17 cellular contexts compared by ENCODE assay signal in the genomic region with DNA sequence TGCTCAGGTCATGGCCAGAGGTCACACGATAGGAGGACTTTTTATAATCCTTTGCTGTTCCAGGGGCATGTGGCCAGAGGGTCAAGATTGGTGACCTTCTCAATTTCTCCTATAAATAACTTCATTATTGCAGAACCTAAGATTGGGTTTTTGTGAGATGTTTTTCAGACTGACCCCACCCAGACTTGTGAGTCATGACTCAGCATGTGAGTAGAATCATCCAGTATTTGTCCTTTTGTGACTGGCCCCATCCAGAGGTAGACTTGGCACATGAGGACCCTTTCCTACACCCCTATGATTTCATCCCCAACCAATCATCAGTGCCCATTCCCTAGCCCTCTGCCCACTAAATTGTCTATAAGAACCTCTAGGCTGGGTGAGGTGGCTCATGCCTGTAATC.
DNase-seq lines count a peak whose midpoint lies in the region; ATAC-seq, FAIRE-seq and TF ChIP-seq lines count a peak whose summit lies in the region.
"Had no signal": no experiment of that assay in that cellular context is flagged by ENCODE, and none has a peak within 500 bp of the region (broad histone marks: within the 10 kb centered on the region; RNA-seq: fewer than 3 reads in every experiment).

No MANE protein-coding gene starts in this region.

- H3K79me2 ChIP-seq in GM23248 (ENCODE audit: insufficient read depth) (no peaks in the 10 kb centered on the region), K562 (ENCODE audit: control insufficient read depth, insufficient read depth, low read length) (no peaks in the 10 kb centered on the region)

- no peak overlapping the region for H2AFZ ChIP-seq in GM23248
- no peak overlapping the region for H2AFZ ChIP-seq in K562 (ENCODE audit: low read depth, low read length)

- intact Hi-C loops in K562 (cut with micrococcal nuclease), result no loop called here
- intact Hi-C loops in MCF 10A (cut with micrococcal nuclease), result no loop called here

- H3K4me1 ChIP-seq in A549 (peaks cover 14% of the 10 kb centered on the region), GM23248 (ENCODE audit: insufficient read depth) (no peaks in the 10 kb centered on the region), K562 (replicated peaks in 1 of 2; ENCODE audit: control insufficient read depth in 2 of 2, insufficient read depth in 2 of 2, low read length in 2 of 2) (peaks cover 0 to 9% of the 10 kb centered on the region in 2 experiments; a peak in 3 of 5 replicates)

- 75% methylated on average over 1 of the region's 1 CpG for WGBS in A549 (ENCODE audit: missing lambda C conversion rate)
- WGBS in GM23248 (ENCODE audit: low coverage in 1 of 2, low lambda C conversion rate in 2 of 2, missing lambda C conversion rate in 2 of 2), 2 experiments, result 5 to 7% methylated on average over 1 of the region's 1 CpG
- WGBS in K562 (ENCODE audit: insufficient coverage, low coverage, missing lambda C conversion rate), result 9% methylated on average over 1 of the region's 1 CpG

- in situ Hi-C loops in GM23248 (cut with MboI), result no loop called here
- in situ Hi-C loops in K562 (cut with MboI), result loop anchor here (5.0 kb wide), 1 partner anchor 194 kb away; no protein-coding TSS in a partner anchor

- TF ChIP-seq POLR2A in A549 (IDR thresholded peaks at IDR 0.05; ENCODE audit: low read length) (no peak), K562 (conservative IDR thresholded peaks at IDR 0.05) (no peak)

- no peak for FAIRE-seq in A549 (lab: Jason Lieb, UNC)
- FAIRE-seq in K562 (lab: Jason Lieb, UNC), result peak; percentile 51
- FAIRE-seq: HTR-8/SVneo had no signal

- peaks cover 30% of the 10 kb centered on the region for H3K27me3 Mint-ChIP-seq in MCF 10A (ENCODE audit: insufficient read depth, unreplicated experiment)

- no peaks in the 10 kb centered on the region for H3K9me2 ChIP-seq in GM23248 (ENCODE audit: insufficient read depth)

- H3K4me1 Mint-ChIP-seq in MCF 10A (ENCODE audit: insufficient read depth, unreplicated experiment), result no peaks in the 10 kb centered on the region

- POLR2A ChIA-PET in A549 (lab: Yijun Ruan, JAX), result no interaction called here
- POLR2A ChIA-PET in K562 (lab: Yijun Ruan, JAX), result no interaction called here
- POLR2A ChIA-PET in MCF 10A (lab: Yijun Ruan, JAX), result no interaction called here

- TF ChIP-seq CTCF in A549 (IDR thresholded peaks at IDR 0.05) (no peak), K562 (IDR thresholded peaks at IDR 0.05 in 2 of 3, conservative IDR thresholded peaks at IDR 0.05 in 1 of 3; ENCODE audit: insufficient read depth in 2 of 3, low read depth in 1 of 3, low read length in 3 of 3) (no peak), MCF 10A (IDR thresholded peaks at IDR 0.05; ENCODE audit: unreplicated experiment) (no peak)

- no peak overlapping the region for H3K4me3 Mint-ChIP-seq in MCF 10A (ENCODE audit: unreplicated experiment)

- H3K9me1 ChIP-seq in K562 (ENCODE audit: control insufficient read depth, insufficient read depth, low read length), result no peaks in the 10 kb centered on the region

- DNase-seq in A549 (ENCODE audit: low read depth in 1 of 2, low spot score in 1 of 2), result no peak
- peak; percentile 28 for DNase-seq in GM23248
- peak in 1 of 4 experiments; percentile 27 for DNase-seq in K562 (ENCODE audit: extremely low read depth in 1 of 4, low spot score in 3 of 4)
- peak; percentile 13 for DNase-seq in kidney tubule cell (ENCODE audit: low spot score)
- no peak for DNase-seq in MCF 10A (ENCODE audit: unreplicated experiment)
- DNase-seq in DMS153 (lab: John Stamatoyannopoulos, UW), result no peak
- no peak for DNase-seq in NCI-H1436 treated with DMSO at 0.1 percent for 48 hours (lab: John Stamatoyannopoulos, UW)
- DNase-seq: NCI-H1048, NCI-H146, NCI-H2081, NCI-H510A, NCI-H82 had no signal

- no peaks in the 10 kb centered on the region for H3K36me3 ChIP-seq in GM23248 (ENCODE audit: low read depth)
- no peaks in the 10 kb centered on the region for H3K36me3 ChIP-seq in K562 (ENCODE audit: control insufficient read depth, insufficient read depth, low read length)
- H3K36me3 ChIP-seq: BLaER1 treated with 17β-estradiol and CSF1 and Interleukin-3, amounts not matched to agents 10 nM and 100 nM had no signal

- CTCF ChIA-PET in A549 (lab: Yijun Ruan, JAX) (no interaction called here), K562 (lab: Yijun Ruan, JAX; ENCODE audit: low intra/inter-chr PET ratio) (no interaction called here), MCF 10A (lab: Yijun Ruan, JAX) (interaction anchor here (9.4 kb wide), 1 partner anchor 18 kb away, joined by 172 read pairs; no protein-coding TSS in a partner anchor)

- no TSS peak for BruUV-seq in K562 (replicated peaks; lab: Mats Ljungman, UMichigan)
- no TSS peak for BruUV-seq in MCF 10A (replicated peaks; lab: Mats Ljungman, UMichigan)

- ATAC-seq in A549 (no peak), K562 (peak; percentile 83), HG02623 (IDR thresholded peaks at IDR 0.05; ENCODE audit: unreplicated experiment) (no peak)

- no peaks in the 10 kb centered on the region for H3K9me3 Mint-ChIP-seq in MCF 10A (ENCODE audit: unreplicated experiment)

- H4K20me1 ChIP-seq in GM23248 (ENCODE audit: insufficient read depth) (no peaks in the 10 kb centered on the region), K562 (replicated peaks; ENCODE audit: control insufficient read depth, insufficient read depth, low read length) (no peaks in the 10 kb centered on the region)
- H4K20me1 ChIP-seq: BLaER1 treated with 17β-estradiol and CSF1 and Interleukin-3, amounts not matched to agents 10 nM and 100 nM had no signal

- H3K9me3 ChIP-seq in A549, result peaks cover 5% of the 10 kb centered on the region; the same call in 2 of the 3 replicates
- no peaks in the 10 kb centered on the region for H3K9me3 ChIP-seq in GM23248 (ENCODE audit: low read depth)
- H3K9me3 ChIP-seq in K562 (replicated peaks; ENCODE audit: control insufficient read depth, insufficient read depth, low read depth, low read length), result no peaks in the 10 kb centered on the region

- H3K4me2 ChIP-seq in A549 (no peak overlapping the region), GM23248 (ENCODE audit: unreplicated experiment) (no peak overlapping the region), K562 (ENCODE audit: insufficient read depth, low read length) (no peak overlapping the region)

- no peak for TF ChIP-seq RAD21 in A549 (conservative IDR thresholded peaks at IDR 0.05 in 1 of 2, IDR thresholded peaks at IDR 0.05 in 1 of 2)
- TF ChIP-seq RAD21 in K562 (CRISPR knock-in tag; conservative IDR thresholded peaks at IDR 0.05 in 1 of 2, IDR thresholded peaks at IDR 0.05 in 1 of 2), result no peak; a peak in 1 of 4 replicates

- H3K27ac ChIP-seq in A549, result no peak overlapping the region
- no peak overlapping the region for H3K27ac ChIP-seq in GM23248
- no peak overlapping the region for H3K27ac ChIP-seq in K562 (ENCODE audit: extremely low read depth, low read depth, low read length)
- H3K27ac ChIP-seq: BLaER1 treated with 17β-estradiol and CSF1 and Interleukin-3, amounts not matched to agents 10 nM and 100 nM; HL-60; SK-N-MC had no signal

- H3K4me3 ChIP-seq in A549, result no peak overlapping the region
- no peak overlapping the region for H3K4me3 ChIP-seq in GM23248
- H3K4me3 ChIP-seq in K562, result no peak overlapping the region
- H3K4me3 ChIP-seq: BLaER1 treated with 17β-estradiol and CSF1 and Interleukin-3, amounts not matched to agents 10 nM and 100 nM; SK-N-MC had no signal

- TF ChIP-seq EP300 in A549 (IDR thresholded peaks at IDR 0.05) (no peak), K562 (IDR thresholded peaks at IDR 0.05; ENCODE audit: low read length) (no peak)

- no peaks in the 10 kb centered on the region for H3F3A ChIP-seq in GM23248 (ENCODE audit: insufficient read depth)

- no peaks in the 10 kb centered on the region for H3K36me3 Mint-ChIP-seq in MCF 10A (ENCODE audit: insufficient read depth, unreplicated experiment)

- peaks cover 6% of the 10 kb centered on the region; the same call in 1 of the 2 replicates for H3K27me3 ChIP-seq in GM23248 (replicated peaks; ENCODE audit: insufficient read depth)
- H3K27me3 ChIP-seq in K562 (ENCODE audit: control insufficient read depth in 2 of 2, insufficient read depth in 2 of 2, low read length in 2 of 2), result no peaks in the 10 kb centered on the region; a peak in 2 of 5 replicates
- H3K27me3 ChIP-seq: BLaER1 treated with 17β-estradiol and CSF1 and Interleukin-3, amounts not matched to agents 10 nM and 100 nM had no signal

- H3K9ac ChIP-seq in GM23248, result no peak overlapping the region
- no peak overlapping the region for H3K9ac ChIP-seq in K562 (ENCODE audit: insufficient read depth in 1 of 2, low read depth in 2 of 2, low read length in 2 of 2)
- H3K9ac ChIP-seq: BLaER1 treated with 17β-estradiol and CSF1 and Interleukin-3, amounts not matched to agents 10 nM and 100 nM had no signal

- no peak overlapping the region for H3K27ac Mint-ChIP-seq in MCF 10A (ENCODE audit: low read depth, unreplicated experiment)

TF ChIP-seq in A549, 52 proteins besides CTCF, POLR2A, EP300 and RAD21:
- TF ChIP-seq MAFK (IDR thresholded peaks at IDR 0.05; ENCODE audit: partially characterized antibody) (peak; percentile 17), EHF (CRISPR knock-in tag; IDR thresholded peaks at IDR 0.05) (no peak), TFCP2L1 (CRISPR knock-in tag; IDR thresholded peaks at IDR 0.05) (no peak), NFE2L2 (conservative IDR thresholded peaks at IDR 0.05; ENCODE audit: low read length) (0 out of 2 replicates have a peak, but pooled peaks have one; percentile 22), RCOR1 (IDR thresholded peaks at IDR 0.05; ENCODE audit: low read depth, low read length) (no peak)
- TF ChIP-seq, protein P1, sequence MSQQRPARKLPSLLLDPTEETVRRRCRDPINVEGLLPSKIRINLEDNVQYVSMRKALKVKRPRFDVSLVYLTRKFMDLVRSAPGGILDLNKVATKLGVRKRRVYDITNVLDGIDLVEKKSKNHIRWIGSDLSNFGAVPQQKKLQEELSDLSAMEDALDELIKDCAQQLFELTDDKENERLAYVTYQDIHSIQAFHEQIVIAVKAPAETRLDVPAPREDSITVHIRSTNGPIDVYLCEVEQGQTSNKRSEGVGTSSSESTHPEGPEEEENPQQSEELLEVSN (IDR thresholded peaks at IDR 0.05; ENCODE audit: borderline replicate concordance, low read depth), result no peak

TF ChIP-seq in K562, 482 proteins besides CTCF, POLR2A, EP300 and RAD21 (continues in another document):
- TF ChIP-seq, protein P2, sequence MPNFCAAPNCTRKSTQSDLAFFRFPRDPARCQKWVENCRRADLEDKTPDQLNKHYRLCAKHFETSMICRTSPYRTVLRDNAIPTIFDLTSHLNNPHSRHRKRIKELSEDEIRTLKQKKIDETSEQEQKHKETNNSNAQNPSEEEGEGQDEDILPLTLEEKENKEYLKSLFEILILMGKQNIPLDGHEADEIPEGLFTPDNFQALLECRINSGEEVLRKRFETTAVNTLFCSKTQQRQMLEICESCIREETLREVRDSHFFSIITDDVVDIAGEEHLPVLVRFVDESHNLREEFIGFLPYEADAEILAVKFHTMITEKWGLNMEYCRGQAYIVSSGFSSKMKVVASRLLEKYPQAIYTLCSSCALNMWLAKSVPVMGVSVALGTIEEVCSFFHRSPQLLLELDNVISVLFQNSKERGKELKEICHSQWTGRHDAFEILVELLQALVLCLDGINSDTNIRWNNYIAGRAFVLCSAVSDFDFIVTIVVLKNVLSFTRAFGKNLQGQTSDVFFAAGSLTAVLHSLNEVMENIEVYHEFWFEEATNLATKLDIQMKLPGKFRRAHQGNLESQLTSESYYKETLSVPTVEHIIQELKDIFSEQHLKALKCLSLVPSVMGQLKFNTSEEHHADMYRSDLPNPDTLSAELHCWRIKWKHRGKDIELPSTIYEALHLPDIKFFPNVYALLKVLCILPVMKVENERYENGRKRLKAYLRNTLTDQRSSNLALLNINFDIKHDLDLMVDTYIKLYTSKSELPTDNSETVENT (CRISPR knock-in tag; IDR thresholded peaks at IDR 0.05), result no peak

Comparison
In these comparisons a context has a peak if more than half of its experiments do, and no peak if none do; other contexts are left out.
1. DNase-seq: peak in GM23248 (single experiment) and kidney tubule cell (single experiment); none in A549 (0 of 2), MCF 10A (single experiment), DMS153 (single experiment) and NCI-H1436 treated with DMSO at 0.1 percent for 48 hours (single experiment).